In the genomic region with DNA sequence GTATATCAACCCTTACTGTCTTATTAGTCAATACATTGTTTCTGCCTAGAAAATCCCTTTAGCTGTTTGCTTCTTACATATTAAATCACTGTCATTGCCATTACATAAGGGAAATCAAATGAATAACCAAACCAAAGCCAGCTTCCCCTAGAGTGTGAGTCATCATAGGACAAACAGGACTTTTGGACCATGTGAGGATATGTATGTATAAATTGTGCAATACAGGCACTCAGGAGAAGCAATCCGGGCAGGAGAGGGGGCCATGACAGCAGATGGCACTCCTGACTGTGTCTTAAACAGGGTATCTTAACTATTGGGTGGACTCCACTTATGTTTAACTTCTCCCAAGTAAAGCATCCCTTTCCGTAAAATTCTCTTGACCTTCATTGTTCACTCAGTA, we compare ENCODE assay signal across 14 cellular contexts.
DNase-seq lines count a peak whose midpoint lies in the region; ATAC-seq and TF ChIP-seq lines count a peak whose summit lies in the region.
"Had no signal": no experiment of that assay in that cellular context is flagged by ENCODE, and none has a peak within 500 bp of the region (broad histone marks: within the 10 kb centered on the region; RNA-seq: fewer than 3 reads in every experiment).

No MANE protein-coding gene starts in this region.

- peak overlapping the region; percentile 52 for H3K4me2 ChIP-seq in OCI-LY3 (ENCODE audit: low read length)

- no peaks in the 10 kb centered on the region for H3K36me3 ChIP-seq in OCI-LY3 (replicated peaks; ENCODE audit: low read depth, low read length)
- no peaks in the 10 kb centered on the region for H3K36me3 ChIP-seq in mucosa of descending colon (ENCODE audit: low read depth)
- H3K36me3 ChIP-seq: gastrocnemius medialis, Peyer's patch had no signal

- TF ChIP-seq CTCF in OCI-LY3 (IDR thresholded peaks at IDR 0.05; ENCODE audit: low read depth, low read length) = no peak; the same call in 1 of the 2 replicates
- TF ChIP-seq CTCF in mucosa of descending colon (IDR thresholded peaks at IDR 0.05) = no peak

- no peak overlapping the region for H3K9ac ChIP-seq in OCI-LY3 (ENCODE audit: low read length)

- H2AFZ ChIP-seq in OCI-LY3 (ENCODE audit: low read depth, low read length) = no peak overlapping the region

- intact Hi-C loops in mucosa of descending colon (cut with DNase I, micrococcal nuclease) = no loop called here

- H3K9me3 ChIP-seq in OCI-LY3 (ENCODE audit: insufficient read depth, low read length) (no peaks in the 10 kb centered on the region), mucosa of descending colon (no peaks in the 10 kb centered on the region)
- H3K9me3 ChIP-seq: gastrocnemius medialis, Peyer's patch had no signal

- H3K79me2 ChIP-seq in OCI-LY3 (ENCODE audit: low read length) = no peaks in the 10 kb centered on the region

- no peak overlapping the region for H3K27ac ChIP-seq in OCI-LY3 (ENCODE audit: low read length)
- H3K27ac ChIP-seq: gastrocnemius medialis, Peyer's patch had no signal

- H3K4me1 ChIP-seq in OCI-LY3 (ENCODE audit: low read length) (no peaks in the 10 kb centered on the region; the same call in 1 of the 2 replicates), mucosa of descending colon (ENCODE audit: low read depth) (no peaks in the 10 kb centered on the region)
- H3K4me1 ChIP-seq: gastrocnemius medialis, Peyer's patch had no signal

- peak overlapping the region; percentile 37; the same call in 1 of the 2 replicates for H3K4me3 ChIP-seq in OCI-LY3 (ENCODE audit: low read length)
- no peak overlapping the region for H3K4me3 ChIP-seq in mucosa of descending colon
- H3K4me3 ChIP-seq: gastrocnemius medialis, Peyer's patch had no signal

- peak; percentile 83 for DNase-seq in DMS53 treated with DMSO at 0.1 percent for 48 hours (lab: John Stamatoyannopoulos, UW; ENCODE audit: unreplicated experiment)
- DNase-seq in mucosa of descending colon = no peak
- DNase-seq: activated CD8-positive, alpha-beta T cell treated with anti-CD3 and anti-CD28 coated beads, Interleukin-2, amount 10 ng/mL, durations not matched to agents 7 days and 5 days; CD8-positive, alpha-beta T cell; gastrocnemius medialis; left cardiac atrium; natural killer cell; Peyer's patch; T-helper 9 cell had no signal

- H3K27me3 ChIP-seq in OCI-LY3 (ENCODE audit: low read depth, low read length) = no peaks in the 10 kb centered on the region
- H3K27me3 ChIP-seq: gastrocnemius medialis, Peyer's patch had no signal

- peak; percentile 20 for ATAC-seq in esophagus mucosa
- ATAC-seq in mucosa of descending colon = peak; percentile 34
- ATAC-seq in HG02973 (IDR thresholded peaks at IDR 0.05; ENCODE audit: unreplicated experiment) = no peak
- no peak for ATAC-seq in GM18861 (IDR thresholded peaks at IDR 0.05; ENCODE audit: unreplicated experiment)
- ATAC-seq in GM19395 (IDR thresholded peaks at IDR 0.05; ENCODE audit: unreplicated experiment) = no peak
- ATAC-seq: activated CD8-positive, alpha-beta T cell treated with anti-CD3 and anti-CD28 coated beads, Interleukin-2, amount 10 ng/mL, durations not matched to agents 7 days and 5 days; CD8-positive, alpha-beta T cell; gastrocnemius medialis; left cardiac atrium; natural killer cell had no signal

- H4K20me1 ChIP-seq in OCI-LY3 (ENCODE audit: insufficient read depth, low read length) = no peaks in the 10 kb centered on the region

Comparison
In these comparisons a context has a peak if more than half of its experiments do, and no peak if none do; other contexts are left out.
1. ATAC-seq: peak in esophagus mucosa (single experiment) and mucosa of descending colon (single experiment); none in HG02973 (single experiment), GM18861 (single experiment) and GM19395 (single experiment).